18 cellular contexts compared by ENCODE assay signal in the genomic region with DNA sequence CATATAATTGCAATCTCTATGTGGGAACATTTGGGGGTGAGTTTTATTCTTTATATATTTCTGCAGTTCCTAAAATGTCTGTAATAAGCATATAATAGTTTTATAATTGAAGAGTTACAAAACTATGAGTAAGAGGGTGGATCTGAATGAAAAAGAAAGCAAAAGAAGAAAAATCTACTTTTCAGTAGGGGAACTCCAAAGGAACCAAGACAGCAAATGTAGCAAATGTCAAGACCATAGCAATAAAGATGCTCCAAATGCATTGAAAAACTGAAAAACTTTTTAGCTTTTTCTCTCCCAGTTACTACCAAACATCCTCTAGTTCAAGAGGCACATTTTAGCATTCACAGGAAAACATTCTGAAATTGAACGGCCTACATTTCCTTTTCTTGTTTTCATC.
A peak's percentile ranks its signal among the peaks of the same experiment; 100 is the strongest.
DNase-seq lines count a peak whose midpoint lies in the region; ATAC-seq lines count a peak whose summit lies in the region.
"Had no signal": no experiment of that assay in that cellular context is flagged by ENCODE, and none has a peak within 500 bp of the region (broad histone marks: within the 10 kb centered on the region; RNA-seq: fewer than 3 reads in every experiment).

No MANE protein-coding gene starts in this region.

- H3K9ac ChIP-seq in GM23248 (no peak overlapping the region), adipocyte (ENCODE audit: low read length) (peak overlapping the region; percentile 13)

- peaks cover 9% of the 10 kb centered on the region for H3F3A ChIP-seq in GM23248 (ENCODE audit: insufficient read depth)

- H3K27me3 ChIP-seq in GM23248 (replicated peaks; ENCODE audit: insufficient read depth) (no peaks in the 10 kb centered on the region), adipocyte (replicated peaks; ENCODE audit: control insufficient read depth, insufficient read depth, low read length) (no peaks in the 10 kb centered on the region)
- H3K27me3 ChIP-seq: SJSA1 had no signal

- peaks cover 10 to 16% (median 11%) of the 10 kb centered on the region in 3 donors for H3K4me1 Mint-ChIP-seq in naive B cell

- no peaks in the 10 kb centered on the region for H4K20me1 ChIP-seq in GM23248 (ENCODE audit: insufficient read depth)

- peak overlapping the region in 1 of 6 donors; percentile 72 for H3K27ac Mint-ChIP-seq in naive B cell
- H3K27ac Mint-ChIP-seq: HFFc6 had no signal

- ATAC-seq in naive B cell (ENCODE audit: low read depth in 2 of 2) (peak; percentile 37 to 52), HG02840 (IDR thresholded peaks at IDR 0.05; ENCODE audit: low FRiP score, unreplicated experiment) (no peak)
- ATAC-seq: A549 had no signal

- H3K4me3 Mint-ChIP-seq in naive B cell: no peak overlapping the region
- H3K4me3 Mint-ChIP-seq: HFFc6 had no signal

- H2AFZ ChIP-seq in GM23248: peak overlapping the region; percentile 76

- DNase-seq in AG08395 (ENCODE audit: low spot score) (peak; percentile 9), GM23248 (peak; percentile 51), adipocyte (ENCODE audit: low read depth) (no peak), naive B cell (no peak), SIG-M5 (lab: John Stamatoyannopoulos, UW) (no peak), SHP77 (lab: John Stamatoyannopoulos, UW) (no peak)
- DNase-seq: AML-193; COR-L47; GF-D8; HFFc6; Kasumi-1; NCI-H187 treated with DMSO at 0.1 percent for 48 hours; NCI-H69; NK-92 treated with Interleukin-12 subunit alpha and Interleukin-12 subunit beta, amount 100 ng/mL, for 24 hours had no signal

- no peaks in the 10 kb centered on the region for H3K36me3 Mint-ChIP-seq in naive B cell

- H3K36me3 ChIP-seq in GM23248 (ENCODE audit: low read depth) (no peaks in the 10 kb centered on the region), adipocyte (ENCODE audit: control insufficient read depth, insufficient read depth, low read length, severe bottlenecking) (no peaks in the 10 kb centered on the region)
- H3K36me3 ChIP-seq: SJSA1 had no signal

- H3K79me2 ChIP-seq in GM23248 (ENCODE audit: insufficient read depth): no peaks in the 10 kb centered on the region

- no peaks in the 10 kb centered on the region for H3K9me2 ChIP-seq in GM23248 (ENCODE audit: insufficient read depth)

- peak overlapping the region; percentile 9; the same call in 1 of the 2 replicates for H3K27ac ChIP-seq in GM23248
- H3K27ac ChIP-seq: A549, RWPE1, SJSA1 had no signal

- in situ Hi-C loops in GM23248 (cut with MboI): no loop called here

- no peaks in the 10 kb centered on the region for H3K27me3 Mint-ChIP-seq in naive B cell

- H3K9me3 Mint-ChIP-seq in naive B cell: no peaks in the 10 kb centered on the region
- H3K9me3 Mint-ChIP-seq: HFFc6 had no signal

- H3K4me1 ChIP-seq in GM23248 (ENCODE audit: insufficient read depth): peaks cover 43% of the 10 kb centered on the region
- peaks cover 43% of the 10 kb centered on the region for H3K4me1 ChIP-seq in adipocyte (ENCODE audit: control insufficient read depth, insufficient read depth, low read length)
- H3K4me1 ChIP-seq: SJSA1 had no signal

- H3K4me3 ChIP-seq in GM23248 (no peak overlapping the region), adipocyte (ENCODE audit: low read length) (no peak overlapping the region)
- H3K4me3 ChIP-seq: A549, SJSA1 had no signal

- no peak overlapping the region for H3K4me2 ChIP-seq in GM23248 (ENCODE audit: unreplicated experiment)
- H3K4me2 ChIP-seq: A549 had no signal

- 53 to 55% methylated on average over 1 of the region's 1 CpG for whole genome bisulfite sequencing in GM23248 (ENCODE audit: low coverage in 1 of 2, low lambda C conversion rate in 2 of 2, missing lambda C conversion rate in 2 of 2), 2 experiments

- no peaks in the 10 kb centered on the region for H3K9me3 ChIP-seq in GM23248 (ENCODE audit: low read depth)
- H3K9me3 ChIP-seq in adipocyte (ENCODE audit: control insufficient read depth, low read length): no peaks in the 10 kb centered on the region
- H3K9me3 ChIP-seq: A549, SJSA1 had no signal

Comparison
In these comparisons a context has a peak if more than half of its experiments do, and no peak if none do; other contexts are left out.
1. DNase-seq: peak in AG08395 (single experiment) and GM23248 (single experiment); none in adipocyte (single experiment), naive B cell (single experiment), SIG-M5 (single experiment) and SHP77 (0 of 2).